ENCODE assay signal across 1 cellular context in the genomic region with DNA sequence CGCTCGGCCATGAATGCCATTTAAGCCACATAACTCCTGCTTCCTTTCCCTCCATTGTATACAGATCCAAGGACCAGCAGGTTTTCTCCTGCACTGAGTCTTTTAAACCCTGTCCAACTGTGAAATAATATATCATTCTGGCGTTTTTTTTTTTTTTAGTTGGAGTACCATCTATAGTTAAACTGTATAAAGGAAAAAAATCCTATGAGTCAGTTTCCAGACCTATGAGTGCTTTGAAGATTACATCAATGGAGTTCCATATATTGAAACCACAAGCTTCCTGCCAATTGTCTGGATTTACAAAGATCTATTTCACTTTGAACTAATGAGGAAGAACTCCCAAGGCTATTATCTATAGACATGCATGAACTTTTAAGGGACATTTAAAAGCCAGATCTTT.
TF ChIP-seq lines count a peak whose summit lies in the region.

No MANE protein-coding gene starts in this region.

TF ChIP-seq in HepG2, 621 proteins besides CTCF, POLR2A, EP300 and RAD21:
- no peak for TF ChIP-seq JUN (CRISPR knock-in tag; IDR thresholded peaks at IDR 0.05)
- peak; percentile 21; the same call in 1 of the 2 replicates for TF ChIP-seq NFIC (IDR thresholded peaks at IDR 0.05; ENCODE audit: low read length)
- peak; percentile 72; the same call in 1 of the 2 replicates for TF ChIP-seq SOX5 (CRISPR knock-in tag; IDR thresholded peaks at IDR 0.05; ENCODE audit: borderline replicate concordance)
- peak; percentile 58; the same call in 1 of the 2 replicates for TF ChIP-seq TCF7 (IDR thresholded peaks at IDR 0.05; ENCODE audit: low read depth)
- peak; percentile 15; the same call in 1 of the 2 replicates for TF ChIP-seq CREM (IDR thresholded peaks at IDR 0.05)
- no peak for TF ChIP-seq CREM (CRISPR knock-in tag; IDR thresholded peaks at IDR 0.05)
- 0 out of 2 replicates have a peak, but pooled peaks have one; percentile 15 for TF ChIP-seq NCOA2 (CRISPR knock-in tag; IDR thresholded peaks at IDR 0.05)
- no peak for TF ChIP-seq HOXA5 (CRISPR knock-in tag; IDR thresholded peaks at IDR 0.05)
- no peak for TF ChIP-seq ZNF737 (CRISPR knock-in tag; IDR thresholded peaks at IDR 0.05; ENCODE audit: borderline replicate concordance)
- no peak for TF ChIP-seq SOX13 (IDR thresholded peaks at IDR 0.05)
- peak in 1 of 2 experiments; percentile 38; a peak in 1 of 4 replicates for TF ChIP-seq SOX13 (CRISPR knock-in tag; conservative IDR thresholded peaks at IDR 0.05 in 1 of 2, IDR thresholded peaks at IDR 0.05 in 1 of 2)
- peak; percentile 46 for TF ChIP-seq SAP130 (CRISPR knock-in tag; IDR thresholded peaks at IDR 0.05; ENCODE audit: low read depth)
- TF ChIP-seq, protein P1, sequence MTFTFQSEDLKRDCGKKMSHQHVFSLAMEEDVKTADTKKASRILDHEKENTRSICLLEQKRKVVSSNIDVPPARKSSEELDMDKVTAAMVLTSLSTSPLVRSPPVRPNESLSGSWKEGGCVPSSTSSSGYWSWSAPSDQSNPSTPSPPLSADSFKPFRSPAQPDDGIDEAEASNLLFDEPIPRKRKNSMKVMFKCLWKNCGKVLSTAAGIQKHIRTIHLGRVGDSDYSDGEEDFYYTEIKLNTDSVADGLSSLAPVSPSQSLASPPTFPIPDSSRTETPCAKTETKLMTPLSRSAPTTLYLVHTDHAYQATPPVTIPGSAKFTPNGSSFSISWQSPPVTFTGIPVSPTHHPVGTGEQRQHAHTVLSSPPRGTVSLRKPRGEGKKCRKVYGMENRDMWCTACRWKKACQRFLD (CRISPR knock-in tag; IDR thresholded peaks at IDR 0.05; ENCODE audit: borderline replicate concordance), result no peak
- 0 out of 2 replicates have a peak, but pooled peaks have one; percentile 24 for TF ChIP-seq ELF3 (CRISPR knock-in tag; IDR thresholded peaks at IDR 0.05)
- TF ChIP-seq, protein P2, sequence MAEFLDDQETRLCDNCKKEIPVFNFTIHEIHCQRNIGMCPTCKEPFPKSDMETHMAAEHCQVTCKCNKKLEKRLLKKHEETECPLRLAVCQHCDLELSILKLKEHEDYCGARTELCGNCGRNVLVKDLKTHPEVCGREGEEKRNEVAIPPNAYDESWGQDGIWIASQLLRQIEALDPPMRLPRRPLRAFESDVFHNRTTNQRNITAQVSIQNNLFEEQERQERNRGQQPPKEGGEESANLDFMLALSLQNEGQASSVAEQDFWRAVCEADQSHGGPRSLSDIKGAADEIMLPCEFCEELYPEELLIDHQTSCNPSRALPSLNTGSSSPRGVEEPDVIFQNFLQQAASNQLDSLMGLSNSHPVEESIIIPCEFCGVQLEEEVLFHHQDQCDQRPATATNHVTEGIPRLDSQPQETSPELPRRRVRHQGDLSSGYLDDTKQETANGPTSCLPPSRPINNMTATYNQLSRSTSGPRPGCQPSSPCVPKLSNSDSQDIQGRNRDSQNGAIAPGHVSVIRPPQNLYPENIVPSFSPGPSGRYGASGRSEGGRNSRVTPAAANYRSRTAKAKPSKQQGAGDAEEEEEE (CRISPR knock-in tag; IDR thresholded peaks at IDR 0.05; ENCODE audit: borderline replicate concordance), result no peak
- peak; percentile 46; the same call in 1 of the 2 replicates for TF ChIP-seq RARA (CRISPR knock-in tag; IDR thresholded peaks at IDR 0.05)
